16 cellular contexts compared by ENCODE assay signal in the genomic region with DNA sequence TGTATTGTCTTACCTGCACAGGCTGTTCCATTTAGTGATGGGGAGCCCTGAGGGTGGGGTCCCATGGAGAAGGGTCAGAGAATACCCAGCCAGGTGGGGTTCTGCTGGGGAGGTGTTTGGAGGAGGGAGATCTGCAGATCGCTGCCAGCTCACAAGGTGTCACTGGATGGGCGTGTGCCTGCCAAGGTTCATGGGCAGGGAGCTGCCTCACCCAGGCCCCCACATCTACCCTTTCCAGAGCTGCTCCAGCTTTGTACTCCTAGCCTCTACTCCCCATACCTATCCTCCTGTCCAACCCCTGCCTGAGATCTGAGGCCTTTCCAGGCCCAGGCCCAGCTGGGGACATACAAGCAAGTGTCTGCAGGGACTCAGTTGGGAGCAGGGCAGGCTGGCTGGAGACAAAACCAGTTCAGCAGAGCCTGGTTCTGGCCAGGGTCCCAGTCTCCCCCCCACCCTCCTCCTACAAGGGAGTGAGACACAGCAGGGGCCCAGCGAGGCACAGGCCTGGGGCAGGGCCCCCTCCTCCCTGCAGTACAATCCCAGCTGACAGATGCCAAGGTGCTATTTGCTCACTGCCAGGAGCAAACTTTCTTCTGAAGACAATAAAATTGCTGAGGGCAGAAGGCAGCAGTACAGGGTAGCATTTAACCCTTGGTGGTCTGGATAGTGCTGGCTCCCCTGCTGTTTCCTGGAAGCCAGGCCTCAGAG. TPM values are rescaled to one million over a fixed set of nuclear protein-coding genes. Genes with fewer than 3 reads are reported as not detected.
DNase-seq lines count a peak whose midpoint lies in the region; ATAC-seq, FAIRE-seq and TF ChIP-seq lines count a peak whose summit lies in the region.
"Had no signal": no experiment of that assay in that cellular context is flagged by ENCODE, and none has a peak within 500 bp of the region (broad histone marks: within the 10 kb centered on the region; RNA-seq: fewer than 3 reads in every experiment).

No MANE protein-coding gene starts in this region.

- ATAC-seq in T-helper 17 cell, result no peak
- peak; percentile 15 to 76 (median 62) for ATAC-seq in pancreas
- ATAC-seq in gastrocnemius medialis, result no peak
- ATAC-seq: HCT116, WTC11 had no signal

- no peak for TF ChIP-seq CTCF in pancreas (IDR thresholded peaks at IDR 0.05)
- TF ChIP-seq CTCF in gastrocnemius medialis (IDR thresholded peaks at IDR 0.05 in 4 of 5, conservative IDR thresholded peaks at IDR 0.05 in 1 of 5), result no peak

- 39 to 45% methylated on average over 3 of the region's 3 CpGs for WGBS in pancreas, 2 donors

- peak; percentile 39 for DNase-seq in ELF-1 (ENCODE audit: low read depth, low spot score)
- peak; percentile 75 to 89 for DNase-seq in NCI-H2081 (lab: John Stamatoyannopoulos, UW)
- no peak for DNase-seq in T-helper 17 cell
- DNase-seq in pancreas, result peak in 2 of 6 donors; percentile 43 to 54
- DNase-seq in activated T-helper 2 cell treated with anti-CD3 and anti-CD28 coated beads, Interferon-gamma antibody, Interleukin-2, Interleukin-4, amounts not matched to agents 10 μg/mL and 5 μg/mL and 100 μg/mL, durations not matched to agents 14 hours and 24 hours and 36 hours (ENCODE audit: low spot score), result no peak
- DNase-seq in gastrocnemius medialis, result no peak
- no peak for DNase-seq in stimulated activated CD4-positive, alpha-beta T cell treated with anti-CD3 and anti-CD28 coated beads, Interleukin-4, amount 100 ng/mL, for 1 hour
- DNase-seq: kidney glomerular epithelial cell, NCI-H1930, spleen had no signal

- H3K36me3 Mint-ChIP-seq in T-helper 17 cell (ENCODE audit: low read depth), result no peaks in the 10 kb centered on the region
- H3K36me3 Mint-ChIP-seq in activated T-helper 2 cell treated with anti-CD3 and anti-CD28 coated beads, Interferon-gamma antibody, Interleukin-2, Interleukin-4, amounts not matched to agents 10 μg/mL and 5 μg/mL and 100 μg/mL, durations not matched to agents 14 hours and 24 hours and 36 hours (ENCODE audit: low read depth), result no peaks in the 10 kb centered on the region
- H3K36me3 Mint-ChIP-seq: CD14-positive monocyte, WTC11 had no signal

- H3K27ac Mint-ChIP-seq in T-helper 17 cell, result peak overlapping the region; percentile 14
- no peak overlapping the region for H3K27ac Mint-ChIP-seq in activated T-helper 2 cell treated with anti-CD3 and anti-CD28 coated beads, Interferon-gamma antibody, Interleukin-2, Interleukin-4, amounts not matched to agents 10 μg/mL and 5 μg/mL and 100 μg/mL, durations not matched to agents 14 hours and 24 hours and 36 hours
- H3K27ac Mint-ChIP-seq: CD14-positive monocyte, WTC11 had no signal

- H3K4me1 ChIP-seq in pancreas, result peaks cover 0 to 6% (median 0%) of the 10 kb centered on the region in 3 donors
- no peaks in the 10 kb centered on the region for H3K4me1 ChIP-seq in gastrocnemius medialis
- H3K4me1 ChIP-seq: spleen had no signal

- H3K27me3 ChIP-seq in pancreas, result no peaks in the 10 kb centered on the region
- H3K27me3 ChIP-seq in gastrocnemius medialis, result no peaks in the 10 kb centered on the region
- H3K27me3 ChIP-seq: hepatocyte, spleen had no signal

- H3K4me3 Mint-ChIP-seq in T-helper 17 cell, result no peak overlapping the region
- no peak overlapping the region for H3K4me3 Mint-ChIP-seq in activated T-helper 2 cell treated with anti-CD3 and anti-CD28 coated beads, Interferon-gamma antibody, Interleukin-2, Interleukin-4, amounts not matched to agents 10 μg/mL and 5 μg/mL and 100 μg/mL, durations not matched to agents 14 hours and 24 hours and 36 hours (ENCODE audit: low read depth)
- H3K4me3 Mint-ChIP-seq: CD14-positive monocyte, WTC11 had no signal

- intact Hi-C loops in pancreas (cut with DNase I) (no loop called here), gastrocnemius medialis (cut with DNase I; ENCODE audit: low total_unique reads) (no loop called here)
- intact Hi-C loops in activated T-helper 2 cell treated with anti-CD3 and anti-CD28 coated beads, Interferon-gamma antibody, Interleukin-2, Interleukin-4, amounts not matched to agents 10 μg/mL and 5 μg/mL and 100 μg/mL, durations not matched to agents 14 hours and 24 hours and 36 hours (cut with micrococcal nuclease), result no loop called here

- H3K9me3 ChIP-seq in T-helper 17 cell (ENCODE audit: control insufficient read depth, low read length, poor library complexity, severe bottlenecking), result no peaks in the 10 kb centered on the region
- no peaks in the 10 kb centered on the region for H3K9me3 ChIP-seq in pancreas
- H3K9me3 ChIP-seq in gastrocnemius medialis, result no peaks in the 10 kb centered on the region
- H3K9me3 ChIP-seq: spleen had no signal

- in situ Hi-C loops in gastrocnemius medialis (cut with MboI; ENCODE audit: low sequenced_read_pairs in 4 of 4), result no loop called here

- no peaks in the 10 kb centered on the region for H3K36me3 ChIP-seq in pancreas
- H3K36me3 ChIP-seq in gastrocnemius medialis, result no peaks in the 10 kb centered on the region
- H3K36me3 ChIP-seq: spleen had no signal

- peak overlapping the region in 1 of 4 donors; percentile 1 for H3K27ac ChIP-seq in pancreas
- H3K27ac ChIP-seq in gastrocnemius medialis, result no peak overlapping the region
- H3K27ac ChIP-seq: hepatocyte, spleen had no signal

- peaks cover 2% of the 10 kb centered on the region for H3K4me1 Mint-ChIP-seq in T-helper 17 cell
- H3K4me1 Mint-ChIP-seq in activated T-helper 2 cell treated with anti-CD3 and anti-CD28 coated beads, Interferon-gamma antibody, Interleukin-2, Interleukin-4, amounts not matched to agents 10 μg/mL and 5 μg/mL and 100 μg/mL, durations not matched to agents 14 hours and 24 hours and 36 hours (ENCODE audit: low read depth), result no peaks in the 10 kb centered on the region
- H3K4me1 Mint-ChIP-seq: CD14-positive monocyte had no signal

- H3K9me3 Mint-ChIP-seq in activated T-helper 2 cell treated with anti-CD3 and anti-CD28 coated beads, Interferon-gamma antibody, Interleukin-2, Interleukin-4, amounts not matched to agents 10 μg/mL and 5 μg/mL and 100 μg/mL, durations not matched to agents 14 hours and 24 hours and 36 hours, result no peaks in the 10 kb centered on the region
- H3K9me3 Mint-ChIP-seq: WTC11 had no signal

- no peaks in the 10 kb centered on the region for H3K27me3 Mint-ChIP-seq in T-helper 17 cell
- H3K27me3 Mint-ChIP-seq in activated T-helper 2 cell treated with anti-CD3 and anti-CD28 coated beads, Interferon-gamma antibody, Interleukin-2, Interleukin-4, amounts not matched to agents 10 μg/mL and 5 μg/mL and 100 μg/mL, durations not matched to agents 14 hours and 24 hours and 36 hours (ENCODE audit: low read depth), result no peaks in the 10 kb centered on the region

- no peak for TF ChIP-seq POLR2A in gastrocnemius medialis (IDR thresholded peaks at IDR 0.05)

- H3K4me3 ChIP-seq in pancreas (no peak overlapping the region), gastrocnemius medialis (no peak overlapping the region)
- H3K4me3 ChIP-seq: hepatocyte, spleen had no signal

- FAIRE-seq in pancreas (lab: Jason Lieb, UNC), result no peak
- FAIRE-seq: astrocyte, G401.6 had no signal

RNA-seq across cellular contexts. Expression of a gene that starts 19.7 kb away (rescaled TPM):
- total RNA-seq in T-helper 17 cell (under 1 TPM; 0.23 to 0.35 TPM), pancreas (1 to 10 TPM in 1 of 6 donors, under 1 TPM in 5; 0.24 to 1.2 (median 0.49) TPM), gastrocnemius medialis (under 1 TPM in 2 of 4 donors, not detected in 2; 0.16 to 0.20 TPM)
- under 1 TPM; 0.42 to 0.59 TPM for polyA plus RNA-seq in pancreas
- 0.09 and 0.16 TPM in 2 replicates for total RNA-seq in activated T-helper 2 cell treated with anti-CD3 and anti-CD28 coated beads, Interferon-gamma antibody, Interleukin-2, Interleukin-4, amounts not matched to agents 10 μg/mL and 5 μg/mL and 100 μg/mL, durations not matched to agents 14 hours and 24 hours and 36 hours
- polyA plus RNA-seq: CD14-positive monocyte had no signal

Comparison
In these comparisons a context has a peak if more than half of its experiments do, and no peak if none do; other contexts are left out.
1. DNase-seq: peak in ELF-1 (single experiment) and NCI-H2081 (2 of 2); none in T-helper 17 cell (0 of 3), activated T-helper 2 cell treated with anti-CD3 and anti-CD28 coated beads, Interferon-gamma antibody, Interleukin-2, Interleukin-4, amounts not matched to agents 10 μg/mL and 5 μg/mL and 100 μg/mL, durations not matched to agents 14 hours and 24 hours and 36 hours (single experiment), gastrocnemius medialis (0 of 2) and stimulated activated CD4-positive, alpha-beta T cell treated with anti-CD3 and anti-CD28 coated beads, Interleukin-4, amount 100 ng/mL, for 1 hour (single experiment).
2. ATAC-seq: peak in pancreas (4 of 4); none in T-helper 17 cell (single experiment) and gastrocnemius medialis (0 of 2).